ENCODE assay signal across 2 cellular contexts in genomic region chr14:103732868-103733626, GRCh38.
TF ChIP-seq lines count a peak whose summit lies in the region.

No MANE protein-coding gene starts in this region.

TF ChIP-seq in IMR-90, 13 proteins besides CTCF, POLR2A, EP300 and RAD21 (continued from another document):
- no peak for TF ChIP-seq ELK1 (IDR thresholded peaks at IDR 0.05; ENCODE audit: borderline replicate concordance, low read depth, low read length)
- no peak for TF ChIP-seq FOS (IDR thresholded peaks at IDR 0.05; ENCODE audit: low read depth, low read length)
- no peak for TF ChIP-seq CEBPB (IDR thresholded peaks at IDR 0.05; ENCODE audit: low read depth, low read length)
- TF ChIP-seq NFE2L2 (IDR thresholded peaks at IDR 0.05; ENCODE audit: low read depth, low read length), result no peak
- TF ChIP-seq MAFK (IDR thresholded peaks at IDR 0.05; ENCODE audit: low read depth, low read length), result no peak
- TF ChIP-seq MXI1 (IDR thresholded peaks at IDR 0.05; ENCODE audit: borderline replicate concordance, low read depth, low read length), result no peak
- TF ChIP-seq SMC3 (IDR thresholded peaks at IDR 0.05; ENCODE audit: low read depth, low read length), result no peak
- TF ChIP-seq RCOR1 (IDR thresholded peaks at IDR 0.05; ENCODE audit: insufficient replicate concordance, low read length), result no peak
- TF ChIP-seq, protein P1, sequence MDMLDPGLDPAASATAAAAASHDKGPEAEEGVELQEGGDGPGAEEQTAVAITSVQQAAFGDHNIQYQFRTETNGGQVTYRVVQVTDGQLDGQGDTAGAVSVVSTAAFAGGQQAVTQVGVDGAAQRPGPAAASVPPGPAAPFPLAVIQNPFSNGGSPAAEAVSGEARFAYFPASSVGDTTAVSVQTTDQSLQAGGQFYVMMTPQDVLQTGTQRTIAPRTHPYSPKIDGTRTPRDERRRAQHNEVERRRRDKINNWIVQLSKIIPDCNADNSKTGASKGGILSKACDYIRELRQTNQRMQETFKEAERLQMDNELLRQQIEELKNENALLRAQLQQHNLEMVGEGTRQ (IDR thresholded peaks at IDR 0.05; ENCODE audit: low read depth, low read length), result no peak
- no peak for TF ChIP-seq CHD1 (IDR thresholded peaks at IDR 0.05; ENCODE audit: low read depth, low read length)

TF ChIP-seq in GM23338, 12 proteins besides CTCF, POLR2A, EP300 and RAD21:
- TF ChIP-seq, protein P2, sequence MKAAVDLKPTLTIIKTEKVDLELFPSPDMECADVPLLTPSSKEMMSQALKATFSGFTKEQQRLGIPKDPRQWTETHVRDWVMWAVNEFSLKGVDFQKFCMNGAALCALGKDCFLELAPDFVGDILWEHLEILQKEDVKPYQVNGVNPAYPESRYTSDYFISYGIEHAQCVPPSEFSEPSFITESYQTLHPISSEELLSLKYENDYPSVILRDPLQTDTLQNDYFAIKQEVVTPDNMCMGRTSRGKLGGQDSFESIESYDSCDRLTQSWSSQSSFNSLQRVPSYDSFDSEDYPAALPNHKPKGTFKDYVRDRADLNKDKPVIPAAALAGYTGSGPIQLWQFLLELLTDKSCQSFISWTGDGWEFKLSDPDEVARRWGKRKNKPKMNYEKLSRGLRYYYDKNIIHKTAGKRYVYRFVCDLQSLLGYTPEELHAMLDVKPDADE (IDR thresholded peaks at IDR 0.05), result no peak
- TF ChIP-seq ZNF114 (CRISPR knock-in tag; IDR thresholded peaks at IDR 0.05), result no peak
